ENCODE assay signal across 11 cellular contexts in the genomic region with DNA sequence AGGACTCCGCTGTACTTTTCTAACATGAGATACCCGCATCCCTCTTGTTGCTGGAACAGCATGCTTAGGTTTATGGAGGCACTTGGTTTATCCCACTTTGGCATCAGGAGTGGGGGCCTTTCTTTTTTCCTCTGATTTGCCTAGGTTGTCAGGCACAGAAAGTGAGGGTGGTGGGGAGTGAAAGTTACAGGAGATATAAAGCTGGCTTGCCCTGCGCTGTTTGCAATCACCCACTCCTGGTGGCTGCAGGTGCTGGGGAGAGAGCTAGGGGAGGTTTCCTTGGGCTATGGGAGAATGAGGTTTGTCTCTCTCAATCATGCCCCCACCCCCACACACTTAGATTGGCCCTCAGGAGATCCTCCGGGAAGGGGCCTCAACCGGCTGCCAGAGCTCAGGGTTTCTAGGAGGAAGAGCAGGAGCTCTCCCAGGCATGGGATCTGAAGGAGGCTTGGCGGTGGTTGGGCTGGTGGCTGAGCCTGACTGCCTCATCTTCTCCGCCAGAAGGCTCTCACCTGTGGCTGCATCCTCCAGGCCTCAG. TPM values are rescaled to one million over a fixed set of nuclear protein-coding genes. Genes with fewer than 3 reads are reported as not detected.
DNase-seq lines count a peak whose midpoint lies in the region; ATAC-seq and TF ChIP-seq lines count a peak whose summit lies in the region.
"Had no signal": no experiment of that assay in that cellular context is flagged by ENCODE, and none has a peak within 500 bp of the region (broad histone marks: within the 10 kb centered on the region; RNA-seq: fewer than 3 reads in every experiment).

No MANE protein-coding gene starts in this region.

- intact Hi-C loops in heart left ventricle (cut with DNase I) (loop anchor here in 1 of 10 donors (2.0 kb wide), 1 partner anchor 25 kb away; no protein-coding TSS in a partner anchor), cardiac septum (cut with DNase I) (no loop called here), tibial artery (cut with DNase I; ENCODE audit: low total_unique reads) (no loop called here)
- intact Hi-C loops in naive thymus-derived CD4-positive, alpha-beta T cell (cut with micrococcal nuclease): no loop called here

- no peaks in the 10 kb centered on the region for H3K36me3 ChIP-seq in heart left ventricle
- no peaks in the 10 kb centered on the region for H3K36me3 ChIP-seq in endodermal cell (ENCODE audit: control insufficient read depth, insufficient read depth, low read length)
- no peaks in the 10 kb centered on the region for H3K36me3 ChIP-seq in naive thymus-derived CD4-positive, alpha-beta T cell (ENCODE audit: control insufficient read depth in 2 of 3, insufficient read depth in 3 of 3, low read length in 3 of 3)
- H3K36me3 ChIP-seq in tibial artery: no peaks in the 10 kb centered on the region

- TF ChIP-seq CTCF in heart left ventricle (IDR thresholded peaks at IDR 0.05): no peak
- TF ChIP-seq CTCF in endodermal cell (conservative IDR thresholded peaks at IDR 0.05): no peak
- TF ChIP-seq CTCF in tibial artery (IDR thresholded peaks at IDR 0.05): no peak
- TF ChIP-seq CTCF in GM10248 (IDR thresholded peaks at IDR 0.05; ENCODE audit: control extremely low read depth, extremely low read depth, low read depth, missing control alignments): no peak

- H3K36me3 Mint-ChIP-seq in endodermal cell (ENCODE audit: low read depth): no peaks in the 10 kb centered on the region
- H3K36me3 Mint-ChIP-seq in naive thymus-derived CD4-positive, alpha-beta T cell: peaks cover 0 to 5% (median 0%) of the 10 kb centered on the region in 5 donors
- H3K36me3 Mint-ChIP-seq in stimulated activated naive B cell treated with anti-CD40 and anti-IgM and Interleukin-4, amounts not matched to agents 10 μg/mL and 1 μg/mL and 100 μg/mL, for 72 hours: peaks cover 0 to 3% of the 10 kb centered on the region in 2 donors
- H3K36me3 Mint-ChIP-seq: IgD-negative memory B cell had no signal

- ATAC-seq in heart left ventricle: no peak
- no peak for ATAC-seq in naive thymus-derived CD4-positive, alpha-beta T cell
- ATAC-seq in HG02642 (IDR thresholded peaks at IDR 0.05; ENCODE audit: poor library complexity, unreplicated experiment): no peak
- no peak for ATAC-seq in stimulated activated naive B cell treated with anti-CD40 and anti-IgM and Interleukin-4, amounts not matched to agents 10 μg/mL and 1 μg/mL and 100 μg/mL, for 72 hours (replicated peaks)

- H3K27ac Mint-ChIP-seq in endodermal cell: no peak overlapping the region
- no peak overlapping the region for H3K27ac Mint-ChIP-seq in naive thymus-derived CD4-positive, alpha-beta T cell
- H3K27ac Mint-ChIP-seq in stimulated activated naive B cell treated with anti-CD40 and anti-IgM and Interleukin-4, amounts not matched to agents 10 μg/mL and 1 μg/mL and 100 μg/mL, for 72 hours: no peak overlapping the region

- H3K4me3 Mint-ChIP-seq in endodermal cell: peak overlapping the region; percentile 60
- H3K4me3 Mint-ChIP-seq in naive thymus-derived CD4-positive, alpha-beta T cell: peak overlapping the region in 9 of 10 donors; percentile 25 to 80 (median 66)
- H3K4me3 Mint-ChIP-seq in stimulated activated naive B cell treated with anti-CD40 and anti-IgM and Interleukin-4, amounts not matched to agents 10 μg/mL and 1 μg/mL and 100 μg/mL, for 72 hours: peak overlapping the region in 1 of 2 donors; percentile 37

- peak overlapping the region in 1 of 12 donors; percentile 44 for H3K27ac ChIP-seq in heart left ventricle
- no peak overlapping the region for H3K27ac ChIP-seq in endodermal cell (ENCODE audit: low read depth, low read length)
- no peak overlapping the region for H3K27ac ChIP-seq in naive thymus-derived CD4-positive, alpha-beta T cell (ENCODE audit: low read depth, low read length)
- H3K27ac ChIP-seq in tibial artery: no peak overlapping the region
- H3K27ac ChIP-seq: body of pancreas had no signal

- DNase-seq in heart left ventricle: no peak
- DNase-seq in cardiac septum (ENCODE audit: low spot score): no peak
- no peak for DNase-seq in endodermal cell
- no peak for DNase-seq in naive thymus-derived CD4-positive, alpha-beta T cell
- no peak for DNase-seq in tibial artery
- no peak for DNase-seq in GM10248 (ENCODE audit: extremely low spot score)
- DNase-seq in stimulated activated naive B cell treated with anti-CD40 and anti-IgM and Interleukin-4, amounts not matched to agents 10 μg/mL and 1 μg/mL and 100 μg/mL, for 72 hours: no peak
- DNase-seq: NCI-H2107 had no signal

- H3K27me3 ChIP-seq in heart left ventricle (peaks cover 0 to 41% (median 0%) of the 10 kb centered on the region in 9 donors), endodermal cell (ENCODE audit: control insufficient read depth, insufficient read depth, low read length, poor library complexity, severe bottlenecking) (peaks cover 65% of the 10 kb centered on the region), tibial artery (no peaks in the 10 kb centered on the region)
- no peaks in the 10 kb centered on the region for H3K27me3 ChIP-seq in naive thymus-derived CD4-positive, alpha-beta T cell (ENCODE audit: control insufficient read depth in 2 of 2, insufficient read depth in 2 of 2, low read length in 2 of 2)
- H3K27me3 ChIP-seq: body of pancreas had no signal

- POLR2A ChIA-PET in naive thymus-derived CD4-positive, alpha-beta T cell (lab: Charles Lee): no interaction called here
- POLR2A ChIA-PET in GM10248 (lab: Yijun Ruan, JAX): interaction anchor here (0.6 kb wide), 1 partner anchor 579 kb away, joined by 3 read pairs; no protein-coding TSS in a partner anchor

- peaks cover 82% of the 10 kb centered on the region for H3K27me3 Mint-ChIP-seq in endodermal cell (ENCODE audit: insufficient read depth)
- H3K27me3 Mint-ChIP-seq in naive thymus-derived CD4-positive, alpha-beta T cell: peaks cover 32 to 63% (median 51%) of the 10 kb centered on the region in 5 donors
- peaks cover 65 to 71% of the 10 kb centered on the region in 2 donors for H3K27me3 Mint-ChIP-seq in stimulated activated naive B cell treated with anti-CD40 and anti-IgM and Interleukin-4, amounts not matched to agents 10 μg/mL and 1 μg/mL and 100 μg/mL, for 72 hours

- peak overlapping the region in 9 of 12 donors; percentile 58 to 88 (median 68) for H3K4me3 ChIP-seq in heart left ventricle
- peak overlapping the region; percentile 82 for H3K4me3 ChIP-seq in endodermal cell (ENCODE audit: low read length)
- no peak overlapping the region for H3K4me3 ChIP-seq in naive thymus-derived CD4-positive, alpha-beta T cell (ENCODE audit: low read length)
- peak overlapping the region; percentile 83 to 87 for H3K4me3 ChIP-seq in tibial artery

- no peak for TF ChIP-seq POLR2A in heart left ventricle (IDR thresholded peaks at IDR 0.05)

- peaks cover 7% of the 10 kb centered on the region for H3K4me1 Mint-ChIP-seq in endodermal cell
- H3K4me1 Mint-ChIP-seq in naive thymus-derived CD4-positive, alpha-beta T cell: peaks cover 8 to 22% (median 18%) of the 10 kb centered on the region in 7 donors
- peaks cover 12 to 13% of the 10 kb centered on the region in 2 donors for H3K4me1 Mint-ChIP-seq in stimulated activated naive B cell treated with anti-CD40 and anti-IgM and Interleukin-4, amounts not matched to agents 10 μg/mL and 1 μg/mL and 100 μg/mL, for 72 hours

- H3K4me1 ChIP-seq in heart left ventricle: peaks cover 0 to 20% (median 0%) of the 10 kb centered on the region in 12 donors
- no peaks in the 10 kb centered on the region for H3K4me1 ChIP-seq in endodermal cell (ENCODE audit: control insufficient read depth, insufficient read depth, low read length)
- H3K4me1 ChIP-seq in naive thymus-derived CD4-positive, alpha-beta T cell (ENCODE audit: control insufficient read depth in 2 of 2, insufficient read depth in 2 of 2, low read length in 2 of 2): peaks cover 0 to 11% of the 10 kb centered on the region in 2 donors
- H3K4me1 ChIP-seq in tibial artery: peaks cover 0 to 26% (median 18%) of the 10 kb centered on the region in 4 donors

- H3K9me3 ChIP-seq in heart left ventricle (no peaks in the 10 kb centered on the region), endodermal cell (ENCODE audit: control insufficient read depth, low read length) (no peaks in the 10 kb centered on the region), tibial artery (no peaks in the 10 kb centered on the region)
- no peaks in the 10 kb centered on the region for H3K9me3 ChIP-seq in naive thymus-derived CD4-positive, alpha-beta T cell (ENCODE audit: control insufficient read depth in 2 of 3, low read length in 3 of 3)
- H3K9me3 ChIP-seq: body of pancreas had no signal

- 69 to 72% (median 70%) methylated on average over 4 to 7 of the region's 7 CpGs for WGBS in heart left ventricle, 4 donors
- 64 to 65% methylated on average over 5 to 7 of the region's 7 CpGs for WGBS in endodermal cell (ENCODE audit: insufficient coverage in 1 of 2, insufficient read length in 1 of 2), 2 experiments

- CTCF ChIA-PET in naive thymus-derived CD4-positive, alpha-beta T cell (lab: Charles Lee): interaction anchor here (0.7 kb wide), 1 partner anchor 166 kb away, joined by 3 read pairs; no protein-coding TSS in a partner anchor
- CTCF ChIA-PET in GM10248 (lab: Yijun Ruan, JAX): interaction anchor here (1.0 to 1.4 kb wide), 4 partner anchors 8 to 32 kb away, joined by 3 to 6 read pairs (median 3); no protein-coding TSS in a partner anchor

- H3K9ac ChIP-seq in endodermal cell (ENCODE audit: extremely low read depth, low read length, poor library complexity, severe bottlenecking): no peak overlapping the region

- no peaks in the 10 kb centered on the region for H3K9me3 Mint-ChIP-seq in endodermal cell
- peaks cover 0 to 3% (median 0%) of the 10 kb centered on the region in 11 donors for H3K9me3 Mint-ChIP-seq in naive thymus-derived CD4-positive, alpha-beta T cell
- H3K9me3 Mint-ChIP-seq in stimulated activated naive B cell treated with anti-CD40 and anti-IgM and Interleukin-4, amounts not matched to agents 10 μg/mL and 1 μg/mL and 100 μg/mL, for 72 hours: no peaks in the 10 kb centered on the region
- H3K9me3 Mint-ChIP-seq: IgD-negative memory B cell had no signal

RNA-seq across cellular contexts. Expression of a gene that starts 1.4 kb away (rescaled TPM):
- total RNA-seq in heart left ventricle (10 to 100 TPM in 2 of 9 donors, 1 to 10 TPM in 7; 3.6 to 12.4 (median 5.3) TPM), cardiac septum (1.4 TPM), endodermal cell (1 to 10 TPM; 6.5 to 7.7 TPM)
- 1 to 10 TPM; 2.5 to 3.7 TPM for polyA plus RNA-seq in heart left ventricle
- 49.2 TPM for polyA plus RNA-seq in endodermal cell (2013, experiment 1 of 2)
- 43.8 TPM for polyA plus RNA-seq in endodermal cell (2013, experiment 2 of 2)
- under 1 TPM; 0.13 to 0.73 (median 0.27) TPM for total RNA-seq in naive thymus-derived CD4-positive, alpha-beta T cell
- polyA plus RNA-seq in naive thymus-derived CD4-positive, alpha-beta T cell: not detected
- polyA plus RNA-seq: IgD-negative memory B cell had no signal
